In the genomic region with DNA sequence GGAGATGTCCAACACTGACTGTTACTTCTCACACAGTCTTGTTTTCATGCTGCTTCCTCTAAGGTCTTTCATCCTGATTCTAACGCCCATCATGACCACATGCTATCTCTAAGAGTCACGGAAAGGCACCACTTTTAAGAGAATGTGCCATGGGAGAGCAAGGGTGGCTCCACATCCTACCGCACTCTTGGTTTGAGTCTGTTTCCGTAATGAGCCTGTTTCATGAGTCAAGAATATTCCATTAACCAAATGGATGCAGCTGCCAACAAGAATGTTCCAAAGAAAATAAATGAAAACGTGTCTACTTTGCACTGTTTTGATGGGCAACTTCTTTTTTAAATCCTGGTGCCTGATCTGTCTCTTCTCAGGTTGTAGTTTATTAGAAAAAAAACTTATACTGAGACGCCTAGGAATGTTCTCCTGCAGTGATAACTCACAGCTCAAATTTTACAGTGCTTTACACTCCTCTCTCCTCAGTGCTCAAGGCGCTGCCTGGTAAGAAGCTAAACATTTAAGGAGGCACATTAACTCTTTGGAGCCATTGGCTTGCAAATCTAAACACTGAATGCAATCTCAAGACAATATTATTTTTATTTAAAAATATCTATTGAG, we compare ENCODE assay signal across 22 cellular contexts.
DNase-seq lines count a peak whose midpoint lies in the region; ATAC-seq, FAIRE-seq and TF ChIP-seq lines count a peak whose summit lies in the region.
"Had no signal": no experiment of that assay in that cellular context is flagged by ENCODE, and none has a peak within 500 bp of the region (broad histone marks: within the 10 kb centered on the region; RNA-seq: fewer than 3 reads in every experiment).

No MANE protein-coding gene starts in this region.

- no peaks in the 10 kb centered on the region for H3K79me2 ChIP-seq in astrocyte (ENCODE audit: insufficient read depth, low read length)

- H3K36me3 ChIP-seq in astrocyte (ENCODE audit: insufficient read depth, low read length) (no peaks in the 10 kb centered on the region), skeletal muscle satellite cell (ENCODE audit: insufficient read depth, low read length) (no peaks in the 10 kb centered on the region)

- H3K27ac Mint-ChIP-seq in astrocyte (ENCODE audit: unreplicated experiment) (no peak overlapping the region), glutamatergic neuron (ENCODE audit: unreplicated experiment) (no peak overlapping the region)
- H3K27ac Mint-ChIP-seq: CD14-positive monocyte had no signal

- intact Hi-C loops in dorsolateral prefrontal cortex (cut with DNase I) = no loop called here

- H3K4me3 ChIP-seq in astrocyte (ENCODE audit: insufficient read depth, low read depth, low read length) (no peak overlapping the region), fibroblast of mammary gland (ENCODE audit: control insufficient read depth, low read depth, low read length) (no peak overlapping the region), skeletal muscle satellite cell (ENCODE audit: low read length) (peak overlapping the region; percentile 25), dorsolateral prefrontal cortex (no peak overlapping the region)
- H3K4me3 ChIP-seq: A549, PC-9 had no signal

- no peak overlapping the region for H3K9ac ChIP-seq in astrocyte (ENCODE audit: low read length)
- peak overlapping the region; percentile 44 for H3K9ac ChIP-seq in skeletal muscle satellite cell (ENCODE audit: low read depth, low read length)
- H3K9ac ChIP-seq: KMS-11 had no signal

- H3K9me3 Mint-ChIP-seq in astrocyte (ENCODE audit: unreplicated experiment) = peaks cover 2% of the 10 kb centered on the region
- H3K9me3 Mint-ChIP-seq in glutamatergic neuron (ENCODE audit: unreplicated experiment) = no peaks in the 10 kb centered on the region
- H3K9me3 Mint-ChIP-seq: CD14-positive monocyte had no signal

- peak; percentile 65 for FAIRE-seq in astrocyte (lab: Jason Lieb, UNC)
- FAIRE-seq: A549, GM12892, HepG2 had no signal

- no peaks in the 10 kb centered on the region for H3K27me3 ChIP-seq in astrocyte (ENCODE audit: insufficient read depth, low read length)
- no peaks in the 10 kb centered on the region for H3K27me3 ChIP-seq in skeletal muscle satellite cell (ENCODE audit: control insufficient read depth, insufficient read depth, low read length)
- H3K27me3 ChIP-seq in dorsolateral prefrontal cortex = peaks cover 0 to 3% (median 0%) of the 10 kb centered on the region in 45 donors

- no peaks in the 10 kb centered on the region for H3K9me3 ChIP-seq in astrocyte (ENCODE audit: insufficient read depth, low read depth, low read length)
- no peaks in the 10 kb centered on the region for H3K9me3 ChIP-seq in skeletal muscle satellite cell (replicated peaks; ENCODE audit: low read length)
- H3K9me3 ChIP-seq: A549 had no signal

- H3K4me1 ChIP-seq in astrocyte (ENCODE audit: insufficient read depth, low read length) (peaks cover 13% of the 10 kb centered on the region), skeletal muscle satellite cell (ENCODE audit: control insufficient read depth, insufficient read depth, low read length) (peaks cover 23% of the 10 kb centered on the region)
- H3K4me1 ChIP-seq: A549 had no signal

- TF ChIP-seq CTCF in astrocyte (IDR thresholded peaks at IDR 0.05; ENCODE audit: insufficient read depth, low read depth, low read length) (no peak), fibroblast of mammary gland (conservative IDR thresholded peaks at IDR 0.05; ENCODE audit: control insufficient read depth, insufficient read depth, low read depth, low read length) (no peak), glutamatergic neuron (IDR thresholded peaks at IDR 0.05; ENCODE audit: partially characterized antibody, unreplicated experiment) (no peak), dorsolateral prefrontal cortex (IDR thresholded peaks at IDR 0.05 in 54 of 56, conservative IDR thresholded peaks at IDR 0.05 in 2 of 56; ENCODE audit: low read depth in 1 of 56, partially characterized antibody in 56 of 56) (no peak)

- ATAC-seq in SK-N-SH treated with all-trans-retinoic acid at 6 μM for 48 hours (no peak), HG03039 (IDR thresholded peaks at IDR 0.05; ENCODE audit: unreplicated experiment) (no peak)
- ATAC-seq: A549, HepG2 had no signal

- H3K4me3 Mint-ChIP-seq in astrocyte (ENCODE audit: unreplicated experiment) (no peak overlapping the region), glutamatergic neuron (ENCODE audit: unreplicated experiment) (no peak overlapping the region)
- H3K4me3 Mint-ChIP-seq: CD14-positive monocyte had no signal

- H3K27ac ChIP-seq in astrocyte (ENCODE audit: low read depth, low read length) (peak overlapping the region; percentile 13), dorsolateral prefrontal cortex (no peak overlapping the region)
- H3K27ac ChIP-seq: A549, KMS-11, PC-9 had no signal

- H4K20me1 ChIP-seq in astrocyte (ENCODE audit: insufficient read depth, low read length) = no peaks in the 10 kb centered on the region

- H3K4me2 ChIP-seq in astrocyte (ENCODE audit: low read length) (peak overlapping the region; percentile 48), skeletal muscle satellite cell (ENCODE audit: low read length) (peak overlapping the region; percentile 46)
- H3K4me2 ChIP-seq: A549, KMS-11, PC-9 had no signal

- H2AFZ ChIP-seq in astrocyte (ENCODE audit: low read depth, low read length) = no peak overlapping the region
- H2AFZ ChIP-seq: PC-9 had no signal

- H3K4me1 Mint-ChIP-seq in astrocyte (ENCODE audit: low read depth, unreplicated experiment) = peaks cover 7% of the 10 kb centered on the region
- no peaks in the 10 kb centered on the region for H3K4me1 Mint-ChIP-seq in glutamatergic neuron (ENCODE audit: low read depth, unreplicated experiment)
- H3K4me1 Mint-ChIP-seq: CD14-positive monocyte had no signal

- H3K36me3 Mint-ChIP-seq in astrocyte (ENCODE audit: low read depth, unreplicated experiment) = no peaks in the 10 kb centered on the region
- H3K36me3 Mint-ChIP-seq in glutamatergic neuron (ENCODE audit: unreplicated experiment) = no peaks in the 10 kb centered on the region
- H3K36me3 Mint-ChIP-seq: CD14-positive monocyte had no signal

- DNase-seq in AG08396 (ENCODE audit: low spot score) (peak; percentile 12), astrocyte (ENCODE audit: low read depth) (peak; percentile 74), fibroblast of mammary gland (ENCODE audit: low read depth) (peak; percentile 22), glutamatergic neuron (no peak), dorsolateral prefrontal cortex (no peak)
- DNase-seq: AML-193, DMS 273 treated with DMSO at 0.1 percent for 48 hours, GOT3, NCI-H1092, NCI-H146, NCI-H2081 treated with DMSO at 0.1 percent for 48 hours, NCI-H510A treated with DMSO at 0.1 percent for 48 hours, NCI-H82, PC-9 had no signal

- H3K27me3 Mint-ChIP-seq in astrocyte (ENCODE audit: low read depth, unreplicated experiment) = peaks cover 8% of the 10 kb centered on the region
- no peaks in the 10 kb centered on the region for H3K27me3 Mint-ChIP-seq in glutamatergic neuron (ENCODE audit: unreplicated experiment)

TF ChIP-seq in SK-N-SH treated with all-trans-retinoic acid at 6 μM for 48 hours, 23 proteins besides CTCF, POLR2A, EP300 and RAD21:
- TF ChIP-seq RARB (CRISPR knock-in tag; IDR thresholded peaks at IDR 0.05) (no peak), GLIS3 (CRISPR knock-in tag; IDR thresholded peaks at IDR 0.05) (no peak), TCF4 (CRISPR knock-in tag; IDR thresholded peaks at IDR 0.05; ENCODE audit: borderline replicate concordance) (no peak), ISL1 (CRISPR knock-in tag; IDR thresholded peaks at IDR 0.05) (no peak), ZNF8 (CRISPR knock-in tag; IDR thresholded peaks at IDR 0.05) (no peak)

Comparison
In these comparisons a context has a peak if more than half of its experiments do, and no peak if none do; other contexts are left out.
1. DNase-seq: peak in AG08396 (single experiment), astrocyte (single experiment) and fibroblast of mammary gland (single experiment); none in glutamatergic neuron (single experiment) and dorsolateral prefrontal cortex (0 of 10).